Comparison of ENCODE assay signal across 19 cellular contexts in genomic region chr2:127154396-127154795, GRCh38. TPM values are rescaled to one million over a fixed set of nuclear protein-coding genes. Genes with fewer than 3 reads are reported as not detected.
DNase-seq lines count a peak whose midpoint lies in the region; TF ChIP-seq lines count a peak whose summit lies in the region.
"Had no signal": no experiment of that assay in that cellular context is flagged by ENCODE, and none has a peak within 500 bp of the region (broad histone marks: within the 10 kb centered on the region; RNA-seq: fewer than 3 reads in every experiment).

No MANE protein-coding gene starts in this region.

- H3K27ac Mint-ChIP-seq in CD4-positive, alpha-beta memory T cell, result no peak overlapping the region
- H3K27ac Mint-ChIP-seq: CD8-positive, alpha-beta T cell; endodermal cell had no signal

- H3K27me3 Mint-ChIP-seq in CD4-positive, alpha-beta memory T cell, result peaks cover 8 to 9% of the 10 kb centered on the region in 2 donors
- H3K27me3 Mint-ChIP-seq: brain had no signal

- DNase-seq in RWPE1 (ENCODE audit: low spot score), result no peak
- peak; percentile 22 for DNase-seq in ecto neural progenitor cell (ENCODE audit: low spot score)
- peak; percentile 74 for DNase-seq in posterior vena cava (ENCODE audit: low spot score)
- no peak for DNase-seq in uterus
- DNase-seq in DMS53 (lab: John Stamatoyannopoulos, UW), result no peak
- no peak for DNase-seq in CD4-positive, alpha-beta memory T cell
- DNase-seq in D341Med (ENCODE audit: low spot score), result no peak
- DNase-seq: activated CD4-positive, alpha-beta T cell treated with anti-CD3 and anti-CD28 coated beads, Interleukin-2, amount 50 U/mL, for 48 hours; activated CD4-positive, CD25-positive, alpha-beta regulatory T cell; activated gamma-delta T cell; AML-193; endodermal cell; NCI-H2081; NCI-H82; SHP77 treated with DMSO at 0.1 percent for 48 hours had no signal

- H3K36me3 Mint-ChIP-seq in CD4-positive, alpha-beta memory T cell, result no peaks in the 10 kb centered on the region
- H3K36me3 Mint-ChIP-seq: brain; CD8-positive, alpha-beta T cell had no signal

- TF ChIP-seq CTCF in RWPE1 (conservative IDR thresholded peaks at IDR 0.05; ENCODE audit: low read depth) (no peak), uterus (IDR thresholded peaks at IDR 0.05) (no peak)

- H3K27me3 ChIP-seq in uterus, result no peaks in the 10 kb centered on the region
- H3K27me3 ChIP-seq in CD4-positive, alpha-beta memory T cell (ENCODE audit: insufficient read depth, low read length), result no peaks in the 10 kb centered on the region
- H3K27me3 ChIP-seq: MG63 had no signal

- peaks cover 0 to 6% (median 1%) of the 10 kb centered on the region in 8 donors for H3K9me3 Mint-ChIP-seq in CD4-positive, alpha-beta memory T cell
- H3K9me3 Mint-ChIP-seq: CD8-positive, alpha-beta T cell had no signal

- intact Hi-C loops in posterior vena cava (cut with DNase I), result loop anchor here in 1 of 2 donors (5.0 kb wide), 1 partner anchor 87 kb away; no protein-coding TSS in a partner anchor
- intact Hi-C loops in uterus (cut with DNase I; ENCODE audit: low total_unique reads), result no loop called here
- intact Hi-C loops in CD4-positive, alpha-beta memory T cell (cut with micrococcal nuclease), result no loop called here

- H3K4me3 ChIP-seq in uterus, result no peak overlapping the region
- no peak overlapping the region for H3K4me3 ChIP-seq in CD4-positive, alpha-beta memory T cell (ENCODE audit: low read length in 2 of 2)
- H3K4me3 ChIP-seq: K562, MG63 had no signal

- POLR2A ChIA-PET in RWPE1 (lab: Yijun Ruan, JAX; ENCODE audit: low non-redundant PET), result no interaction called here
- POLR2A ChIA-PET in CD4-positive, alpha-beta memory T cell (lab: Charles Lee; ENCODE audit: partially characterized antibody), result no interaction called here

- no peak overlapping the region for H3K4me3 Mint-ChIP-seq in CD4-positive, alpha-beta memory T cell
- H3K4me3 Mint-ChIP-seq: CD8-positive, alpha-beta T cell; endodermal cell had no signal

- TF ChIP-seq POLR2A in uterus (IDR thresholded peaks at IDR 0.05), result no peak

- H3K4me1 Mint-ChIP-seq in CD4-positive, alpha-beta memory T cell, result no peaks in the 10 kb centered on the region

- peaks cover 7 to 13% of the 10 kb centered on the region in 2 donors for H3K4me1 ChIP-seq in uterus
- no peaks in the 10 kb centered on the region for H3K4me1 ChIP-seq in CD4-positive, alpha-beta memory T cell (ENCODE audit: insufficient read depth, low read length)

- no peaks in the 10 kb centered on the region for H3K9me3 ChIP-seq in uterus
- no peaks in the 10 kb centered on the region for H3K9me3 ChIP-seq in CD4-positive, alpha-beta memory T cell (ENCODE audit: control insufficient read depth in 1 of 2, low read length in 2 of 2)

- H3K27ac ChIP-seq in RWPE1 (peak overlapping the region; percentile 37; the same call in 1 of the 2 replicates), uterus (peak overlapping the region; percentile 83 to 88)
- H3K27ac ChIP-seq in CD4-positive, alpha-beta memory T cell (ENCODE audit: low read depth, low read length), result no peak overlapping the region

- CTCF ChIA-PET in RWPE1 (lab: Yijun Ruan, JAX), result interaction anchor here (0.6 kb wide), 1 partner anchor 21 kb away, joined by 3 read pairs; no protein-coding TSS in a partner anchor
- CTCF ChIA-PET in CD4-positive, alpha-beta memory T cell (lab: Charles Lee; ENCODE audit: partially characterized antibody), result interaction anchor here (0.7 kb wide), 2 partner anchors 14 to 82 kb away, joined by 3 to 4 read pairs; no protein-coding TSS in a partner anchor

- no peaks in the 10 kb centered on the region for H3K36me3 ChIP-seq in uterus
- no peaks in the 10 kb centered on the region for H3K36me3 ChIP-seq in CD4-positive, alpha-beta memory T cell (ENCODE audit: insufficient read depth, low read length)
- H3K36me3 ChIP-seq: MG63 had no signal

RNA-seq across cellular contexts. Expression of gene BIN1, which starts 47.4 kb away (rescaled TPM):
- total RNA-seq in posterior vena cava, result 10 to 100 TPM; 49.2 to 84.8 TPM
- 100 to 1,000 TPM in 1 of 4 donors, 10 to 100 TPM in 3; 41.5 to 112 (median 57.8) TPM for total RNA-seq in uterus
- 100 to 1,000 TPM in 1 of 2 experiments, 10 to 100 TPM in 1; 99.4 to 103 TPM for total RNA-seq in CD4-positive, alpha-beta memory T cell
- 100 to 1,000 TPM; 141 to 163 TPM for polyA plus RNA-seq in CD4-positive, alpha-beta memory T cell

Comparison
In these comparisons a context has a peak if more than half of its experiments do, and no peak if none do; other contexts are left out.
1. DNase-seq: peak in ecto neural progenitor cell (single experiment) and posterior vena cava (single experiment); none in RWPE1 (single experiment), uterus (0 of 2), DMS53 (single experiment), CD4-positive, alpha-beta memory T cell (0 of 5) and D341Med (single experiment).